Comparison of ENCODE assay signal across 1 cellular context in genomic region chr22:19398206-19398605, GRCh38.
TF ChIP-seq lines count a peak whose summit lies in the region.

No MANE protein-coding gene starts in this region.

TF ChIP-seq in K562, 482 proteins besides CTCF, POLR2A, EP300 and RAD21 (continues in another document):
- peak; percentile 46; the same call in 1 of the 2 replicates for TF ChIP-seq RREB1 (CRISPR knock-in tag; IDR thresholded peaks at IDR 0.05)
- 0 out of 4 replicates have a peak, but pooled peaks of 1 of the 2 experiments have one; percentile 9 for TF ChIP-seq KDM4B (IDR thresholded peaks at IDR 0.05; ENCODE audit: borderline replicate concordance in 2 of 2, low read depth in 1 of 2)
- 0 out of 2 replicates have a peak, but pooled peaks have one; percentile 38 for TF ChIP-seq ZNF436 (CRISPR knock-in tag; IDR thresholded peaks at IDR 0.05)
- no peak for TF ChIP-seq MTA2 (IDR thresholded peaks at IDR 0.05; ENCODE audit: low read depth)
- no peak for TF ChIP-seq CEBPZ (IDR thresholded peaks at IDR 0.05; ENCODE audit: borderline replicate concordance, low read depth, low read length)
- no peak for TF ChIP-seq ZNF133 (CRISPR knock-in tag; IDR thresholded peaks at IDR 0.05)
- TF ChIP-seq ZNF780A (CRISPR knock-in tag; IDR thresholded peaks at IDR 0.05): no peak
- peak; percentile 54; the same call in 1 of the 2 replicates for TF ChIP-seq ZNF175 (CRISPR knock-in tag; IDR thresholded peaks at IDR 0.05; ENCODE audit: low read depth)
- 0 out of 2 replicates have a peak, but pooled peaks have one; percentile 19 for TF ChIP-seq KLF1 (tag; IDR thresholded peaks at IDR 0.05)
- no peak for TF ChIP-seq ZNF740 (CRISPR knock-in tag; IDR thresholded peaks at IDR 0.05)
- TF ChIP-seq ZNF740 (tag; IDR thresholded peaks at IDR 0.05): no peak; a peak in 1 of 4 replicates
- no peak for TF ChIP-seq ZNF695 (CRISPR knock-in tag; IDR thresholded peaks at IDR 0.05)
- TF ChIP-seq KLF6 (CRISPR knock-in tag; IDR thresholded peaks at IDR 0.05; ENCODE audit: borderline replicate concordance): no peak
- peak; percentile 31 for TF ChIP-seq SNRNP70 (optimal IDR thresholded peaks at IDR 0.05; ENCODE audit: low read depth, low read length)
- peak; percentile 25; the same call in 1 of the 2 replicates for TF ChIP-seq L3MBTL2 (IDR thresholded peaks at IDR 0.05)
- no peak for TF ChIP-seq PTRF (tag; IDR thresholded peaks at IDR 0.05)
- no peak for TF ChIP-seq EHMT2 (IDR thresholded peaks at IDR 0.05)
- TF ChIP-seq EP400 (IDR thresholded peaks at IDR 0.05): no peak
- peak; percentile 27; the same call in 1 of the 2 replicates for TF ChIP-seq E2F3 (CRISPR knock-in tag; IDR thresholded peaks at IDR 0.05)
- 0 out of 2 replicates have a peak, but pooled peaks have one; percentile 53 for TF ChIP-seq ZFPM2 (CRISPR knock-in tag; IDR thresholded peaks at IDR 0.05)
- TF ChIP-seq ZBTB34 (CRISPR knock-in tag; IDR thresholded peaks at IDR 0.05): no peak
- TF ChIP-seq ZBTB12 (CRISPR knock-in tag; IDR thresholded peaks at IDR 0.05): no peak
- no peak for TF ChIP-seq ZNF24 (IDR thresholded peaks at IDR 0.05)
- TF ChIP-seq TRIM28 (IDR thresholded peaks at IDR 0.05): no peak
- TF ChIP-seq SNAPC5 (CRISPR knock-in tag; IDR thresholded peaks at IDR 0.05): no peak
- TF ChIP-seq MECOM (CRISPR knock-in tag; IDR thresholded peaks at IDR 0.05): no peak
- TF ChIP-seq HIVEP1 (CRISPR knock-in tag; IDR thresholded peaks at IDR 0.05): no peak
- TF ChIP-seq RFX7 (CRISPR knock-in tag; IDR thresholded peaks at IDR 0.05): no peak
- TF ChIP-seq CHD7 (IDR thresholded peaks at IDR 0.05; ENCODE audit: low read depth, low read length): peak; percentile 70
- TF ChIP-seq DNMT1 (IDR thresholded peaks at IDR 0.05): no peak
- peak; percentile 32; the same call in 1 of the 2 replicates for TF ChIP-seq ZNF395 (CRISPR knock-in tag; IDR thresholded peaks at IDR 0.05)
